ENCODE assay signal across 18 cellular contexts in genomic region chr2:81894451-81894990, GRCh38.
DNase-seq lines count a peak whose midpoint lies in the region; ATAC-seq and TF ChIP-seq lines count a peak whose summit lies in the region.
"Had no signal": no experiment of that assay in that cellular context is flagged by ENCODE, and none has a peak within 500 bp of the region (broad histone marks: within the 10 kb centered on the region; RNA-seq: fewer than 3 reads in every experiment).

No MANE protein-coding gene starts in this region.

- H3K27me3 Mint-ChIP-seq in WTC11 (ENCODE audit: low read depth), result no peaks in the 10 kb centered on the region
- H3K27me3 Mint-ChIP-seq: activated T-cell treated with anti-CD3 and anti-CD28 coated beads, Interleukin-2, amount 50 U/mL, for 24 hours; T-helper 17 cell had no signal

- H3K4me1 ChIP-seq in heart right ventricle, result no peaks in the 10 kb centered on the region
- H3K4me1 ChIP-seq: neural progenitor cell, thyroid gland had no signal

- DNase-seq in GM04504 (ENCODE audit: low read depth) (peak; percentile 2), M059J (ENCODE audit: low read depth) (peak; percentile 32), WTC11 (ENCODE audit: low spot score) (no peak), left kidney (ENCODE audit: low read depth, low spot score) (peak; percentile 66), heart right ventricle (no peak)
- DNase-seq in effector CD4-positive, alpha-beta T cell, result no peak
- DNase-seq: activated CD4-positive, alpha-beta T cell treated with anti-CD3 and anti-CD28 coated beads for 4 hours; activated T-cell treated with anti-CD3 and anti-CD28 coated beads, Interleukin-2, amount 50 U/mL, for 24 hours; cerebellar nuclear complex; DMS79 treated with DMSO at 0.1 percent for 48 hours; NCI-H2227 treated with DMSO at 0.1 percent for 48 hours; sigmoid colon; stimulated activated CD4-positive, alpha-beta T cell treated with anti-CD3 and anti-CD28 coated beads, Interleukin-4, amount 100 ng/mL, for 24 hours; T-helper 17 cell; thyroid gland had no signal

- TF ChIP-seq CTCF in WTC11 (IDR thresholded peaks at IDR 0.05), result no peak
- no peak for TF ChIP-seq CTCF in heart right ventricle (IDR thresholded peaks at IDR 0.05)

- no peak overlapping the region for H3K27ac Mint-ChIP-seq in WTC11
- H3K27ac Mint-ChIP-seq: activated T-cell treated with anti-CD3 and anti-CD28 coated beads, Interleukin-2, amount 50 U/mL, for 24 hours; neural progenitor cell; T-helper 17 cell had no signal

- no peaks in the 10 kb centered on the region for H3K27me3 ChIP-seq in heart right ventricle
- H3K27me3 ChIP-seq: neural progenitor cell, sigmoid colon, thyroid gland had no signal

- ATAC-seq in WTC11 (peak; percentile 18; the same call in 1 of the 2 replicates), GM19328 (IDR thresholded peaks at IDR 0.05; ENCODE audit: unreplicated experiment) (no peak), HG03521 (IDR thresholded peaks at IDR 0.05; ENCODE audit: unreplicated experiment) (no peak), heart right ventricle (no peak)
- ATAC-seq: T-helper 17 cell had no signal

- no peak overlapping the region for H3K4me3 ChIP-seq in heart right ventricle
- H3K4me3 ChIP-seq: neural progenitor cell, sigmoid colon, thyroid gland had no signal

- WGBS in heart right ventricle, 2 donors, result 68 to 77% methylated on average over 3 of the region's 3 CpGs

- CTCF ChIA-PET in WTC11 (lab: Charles Lee), result interaction anchor here (0.5 to 0.9 kb wide), 3 partner anchors 21 to 272 kb away, joined by 3 to 5 read pairs (median 3); no protein-coding TSS in a partner anchor

- 0 out of 2 replicates have a peak, but pooled peaks cover 3% of the 10 kb centered on the region for H3K9me3 Mint-ChIP-seq in WTC11
- H3K9me3 Mint-ChIP-seq: neural progenitor cell had no signal

- peaks cover 0 to 8% (median 0%) of the 10 kb centered on the region in 11 donors for H3K9me3 ChIP-seq in heart right ventricle
- H3K9me3 ChIP-seq: sigmoid colon, thyroid gland had no signal

- no peak overlapping the region for H3K27ac ChIP-seq in heart right ventricle
- H3K27ac ChIP-seq: neural progenitor cell, sigmoid colon, thyroid gland had no signal

- intact Hi-C loops in heart right ventricle (cut with DNase I), result no loop called here

- H3K36me3 ChIP-seq in heart right ventricle, result no peaks in the 10 kb centered on the region
- H3K36me3 ChIP-seq: neural progenitor cell, sigmoid colon, thyroid gland had no signal

- H3K4me1 Mint-ChIP-seq in WTC11, result peaks cover 19% of the 10 kb centered on the region
- H3K4me1 Mint-ChIP-seq: neural progenitor cell, T-helper 17 cell had no signal

- POLR2A ChIA-PET in WTC11 (lab: Charles Lee), result no interaction called here

- H3K36me3 Mint-ChIP-seq in WTC11, result no peaks in the 10 kb centered on the region
- H3K36me3 Mint-ChIP-seq: neural progenitor cell had no signal

- H3K4me3 Mint-ChIP-seq in WTC11, result no peak overlapping the region
- H3K4me3 Mint-ChIP-seq: activated T-cell treated with anti-CD3 and anti-CD28 coated beads, Interleukin-2, amount 50 U/mL, for 24 hours; neural progenitor cell; T-helper 17 cell had no signal

TF ChIP-seq in WTC11, 78 proteins besides CTCF, POLR2A, EP300 and RAD21:
- TF ChIP-seq ZNF219 (CRISPR knock-in tag; IDR thresholded peaks at IDR 0.05; ENCODE audit: borderline replicate concordance), result no peak
- TF ChIP-seq ZNF281 (CRISPR knock-in tag; IDR thresholded peaks at IDR 0.05), result no peak
- TF ChIP-seq, protein P1, sequence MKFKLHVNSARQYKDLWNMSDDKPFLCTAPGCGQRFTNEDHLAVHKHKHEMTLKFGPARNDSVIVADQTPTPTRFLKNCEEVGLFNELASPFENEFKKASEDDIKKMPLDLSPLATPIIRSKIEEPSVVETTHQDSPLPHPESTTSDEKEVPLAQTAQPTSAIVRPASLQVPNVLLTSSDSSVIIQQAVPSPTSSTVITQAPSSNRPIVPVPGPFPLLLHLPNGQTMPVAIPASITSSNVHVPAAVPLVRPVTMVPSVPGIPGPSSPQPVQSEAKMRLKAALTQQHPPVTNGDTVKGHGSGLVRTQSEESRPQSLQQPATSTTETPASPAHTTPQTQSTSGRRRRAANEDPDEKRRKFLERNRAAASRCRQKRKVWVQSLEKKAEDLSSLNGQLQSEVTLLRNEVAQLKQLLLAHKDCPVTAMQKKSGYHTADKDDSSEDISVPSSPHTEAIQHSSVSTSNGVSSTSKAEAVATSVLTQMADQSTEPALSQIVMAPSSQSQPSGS (CRISPR knock-in tag; IDR thresholded peaks at IDR 0.05; ENCODE audit: borderline replicate concordance, low read depth), result no peak
- TF ChIP-seq ZNF512 (CRISPR knock-in tag; IDR thresholded peaks at IDR 0.05; ENCODE audit: borderline replicate concordance), result no peak
- no peak for TF ChIP-seq ZNF423 (CRISPR knock-in tag; IDR thresholded peaks at IDR 0.05)

Comparison
In these comparisons a context has a peak if more than half of its experiments do, and no peak if none do; other contexts are left out.
1. DNase-seq: peak in GM04504 (single experiment), M059J (single experiment) and left kidney (single experiment); none in WTC11 (single experiment), effector CD4-positive, alpha-beta T cell (single experiment) and heart right ventricle (0 of 2).